8 cellular contexts compared by ENCODE assay signal in genomic region chr11:75896843-75897419, GRCh38.
A peak's percentile ranks its signal among the peaks of the same experiment; 100 is the strongest.
DNase-seq lines count a peak whose midpoint lies in the region; ATAC-seq, FAIRE-seq and TF ChIP-seq lines count a peak whose summit lies in the region.

No MANE protein-coding gene starts in this region.

- peak; percentile 40 for TF ChIP-seq CTCF in GM12864 (IDR thresholded peaks at IDR 0.05; ENCODE audit: low read depth, low read length, missing control alignments)
- TF ChIP-seq CTCF in type B pancreatic cell (conservative IDR thresholded peaks at IDR 0.05), result peak; percentile 89

- DNase-seq in GM12864 (ENCODE audit: low read depth) (no peak), NCI-H2227 (lab: John Stamatoyannopoulos, UW; ENCODE audit: unreplicated experiment) (peak; percentile 67), astrocyte of the hippocampus (ENCODE audit: low read depth, low spot score) (peak; percentile 63), type B pancreatic cell (ENCODE audit: extremely low spot score, unreplicated experiment) (no peak)
- DNase-seq in NK-92 treated with Interleukin-12 subunit alpha and Interleukin-12 subunit beta, amount 100 ng/mL, for 24 hours (lab: John Stamatoyannopoulos, UW), result no peak

- peaks cover 9% of the 10 kb centered on the region for H3K4me1 Mint-ChIP-seq in type B pancreatic cell (ENCODE audit: unreplicated experiment)

- H3K9me3 Mint-ChIP-seq in type B pancreatic cell, result no peaks in the 10 kb centered on the region

- no peak overlapping the region for H3K4me3 Mint-ChIP-seq in type B pancreatic cell

- no peak overlapping the region for H3K27ac Mint-ChIP-seq in type B pancreatic cell

- no peaks in the 10 kb centered on the region for H3K27me3 Mint-ChIP-seq in type B pancreatic cell

- peak; percentile 98 for FAIRE-seq in A204.1 (lab: Jason Lieb, UNC)
- peak; percentile 99 for FAIRE-seq in islet of Langerhans (lab: Jason Lieb, UNC)

- no peak overlapping the region for H3K4me3 ChIP-seq in GM12864 (ENCODE audit: low read depth, low read length)

- H3K36me3 Mint-ChIP-seq in type B pancreatic cell, result no peaks in the 10 kb centered on the region

- ATAC-seq in HG03175 (IDR thresholded peaks at IDR 0.05; ENCODE audit: unreplicated experiment), result no peak

Comparison
In these comparisons a context has a peak if more than half of its experiments do, and no peak if none do; other contexts are left out.
1. DNase-seq: peak in NCI-H2227 (single experiment) and astrocyte of the hippocampus (single experiment); none in GM12864 (single experiment), type B pancreatic cell (single experiment) and NK-92 treated with Interleukin-12 subunit alpha and Interleukin-12 subunit beta, amount 100 ng/mL, for 24 hours (single experiment).